16 cellular contexts compared by ENCODE assay signal in the genomic region with DNA sequence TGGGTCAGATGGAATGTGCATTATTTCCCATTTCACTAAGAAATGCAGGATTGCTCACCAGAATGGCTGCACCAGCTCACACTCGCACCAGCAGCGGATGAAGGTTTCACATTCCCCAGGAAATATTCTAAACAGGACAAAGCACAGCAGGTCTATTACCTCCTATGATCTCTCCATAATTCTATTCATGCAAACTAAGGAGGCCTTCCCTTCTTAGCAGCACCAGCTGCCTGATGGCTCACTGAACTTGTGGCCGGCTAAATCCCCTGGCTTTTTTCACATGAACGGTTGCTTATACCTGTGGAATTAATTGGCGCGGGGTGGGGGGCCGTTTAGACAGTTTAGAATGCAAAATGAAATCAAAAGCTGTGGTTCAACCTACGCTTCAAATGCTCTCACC.
A peak's percentile ranks its signal among the peaks of the same experiment; 100 is the strongest.
DNase-seq lines count a peak whose midpoint lies in the region; ATAC-seq, FAIRE-seq and TF ChIP-seq lines count a peak whose summit lies in the region.
"Had no signal": no experiment of that assay in that cellular context is flagged by ENCODE, and none has a peak within 500 bp of the region (broad histone marks: within the 10 kb centered on the region; RNA-seq: fewer than 3 reads in every experiment).

No MANE protein-coding gene starts in this region.

- ATAC-seq in GM21825 (IDR thresholded peaks at IDR 0.05; ENCODE audit: unreplicated experiment), result no peak
- ATAC-seq: A549; CD8-positive, alpha-beta T cell had no signal

- WGBS in spleen, 5 donors, result 89 to 95% (median 92%) methylated on average over 8 of the region's 8 CpGs

- FAIRE-seq in bronchial epithelial cell (lab: Jason Lieb, UNC), result peak; percentile 80
- FAIRE-seq: A549, D721Med, G401.6, GM12891 had no signal

- H3K27me3 ChIP-seq in bronchial epithelial cell (ENCODE audit: control insufficient read depth, insufficient read depth, low read length), result no peaks in the 10 kb centered on the region
- H3K27me3 ChIP-seq in H7 (ENCODE audit: control insufficient read depth, insufficient read depth, low read length), result no peaks in the 10 kb centered on the region; the same call in 1 of the 2 replicates
- peaks cover 0 to 15% (median 0%) of the 10 kb centered on the region in 7 donors for H3K27me3 ChIP-seq in spleen (replicated peaks in 1 of 7)

- peaks cover 0 to 6% (median 0%) of the 10 kb centered on the region in 6 donors for H3K4me1 ChIP-seq in spleen
- H3K4me1 ChIP-seq: A549 had no signal

- DNase-seq in NCI-H526 treated with DMSO at 0.1 percent for 48 hours (lab: John Stamatoyannopoulos, UW) (peak; percentile 84), bronchial epithelial cell (ENCODE audit: low read depth) (no peak), iris pigment epithelial cell (ENCODE audit: low read depth) (peak; percentile 8), Ammon's horn (ENCODE audit: low spot score) (no peak), H7 (no peak), spleen (no peak)
- DNase-seq: CD8-positive, alpha-beta T cell; COR-L47; DMS153; DMS79 treated with DMSO at 0.1 percent for 48 hours; EL had no signal

- intact Hi-C loops in spleen (cut with DNase I; ENCODE audit: low total_unique reads), result no loop called here

- H3K4me3 ChIP-seq in bronchial epithelial cell (ENCODE audit: low read depth, low read length), result no peak overlapping the region
- no peak overlapping the region for H3K4me3 ChIP-seq in H7 (ENCODE audit: insufficient read depth, low read depth, low read length)
- no peak overlapping the region for H3K4me3 ChIP-seq in spleen
- H3K4me3 ChIP-seq: A549 had no signal

- H3K9me3 ChIP-seq in spleen, result no peaks in the 10 kb centered on the region
- H3K9me3 ChIP-seq: A549 had no signal

- no peaks in the 10 kb centered on the region for H3K36me3 ChIP-seq in bronchial epithelial cell (ENCODE audit: control insufficient read depth, insufficient read depth, low read length)
- no peaks in the 10 kb centered on the region for H3K36me3 ChIP-seq in H7 (replicated peaks; ENCODE audit: control insufficient read depth, insufficient read depth, low read length)
- H3K36me3 ChIP-seq in spleen, result no peaks in the 10 kb centered on the region

- TF ChIP-seq CTCF in bronchial epithelial cell (IDR thresholded peaks at IDR 0.05; ENCODE audit: insufficient read depth, low read length, severe bottlenecking) (no peak), spleen (IDR thresholded peaks at IDR 0.05 in 8 of 11, conservative IDR thresholded peaks at IDR 0.05 in 3 of 11) (no peak)

- no peak overlapping the region for H3K27ac ChIP-seq in spleen
- H3K27ac ChIP-seq: A549 had no signal

- TF ChIP-seq POLR2A in spleen (IDR thresholded peaks at IDR 0.05), result no peak

Comparison
In these comparisons a context has a peak if more than half of its experiments do, and no peak if none do; other contexts are left out.
1. DNase-seq: peak in NCI-H526 treated with DMSO at 0.1 percent for 48 hours (single experiment) and iris pigment epithelial cell (single experiment); none in bronchial epithelial cell (single experiment), Ammon's horn (single experiment), H7 (single experiment) and spleen (single experiment).